Comparison of ENCODE assay signal across 21 cellular contexts in the genomic region with DNA sequence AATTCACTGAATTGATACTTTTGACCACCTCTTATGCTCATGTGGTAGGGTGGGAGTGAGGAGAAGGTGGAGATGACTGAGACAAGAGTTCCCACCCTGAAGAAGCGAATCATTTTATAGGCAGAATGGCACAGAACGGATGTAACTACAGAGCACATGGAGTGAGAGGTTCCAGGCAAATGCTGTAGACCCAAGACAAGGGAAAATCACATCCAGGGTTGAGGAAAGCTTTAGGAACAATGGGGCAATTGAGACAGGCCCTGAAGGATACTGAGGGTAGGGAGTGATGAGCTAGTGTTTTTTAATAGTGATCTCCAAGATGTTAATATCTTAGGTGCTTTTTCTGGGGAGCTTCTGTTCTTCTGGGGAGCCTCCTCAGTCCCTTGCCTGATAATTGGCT. TPM values are rescaled to one million over a fixed set of nuclear protein-coding genes. Genes with fewer than 3 reads are reported as not detected.
A peak's percentile ranks its signal among the peaks of the same experiment; 100 is the strongest.
DNase-seq lines count a peak whose midpoint lies in the region; ATAC-seq and TF ChIP-seq lines count a peak whose summit lies in the region.
"Had no signal": no experiment of that assay in that cellular context is flagged by ENCODE, and none has a peak within 500 bp of the region (broad histone marks: within the 10 kb centered on the region; RNA-seq: fewer than 3 reads in every experiment).

No MANE protein-coding gene starts in this region.

- no peak for TF ChIP-seq CTCF in nephron progenitor cell (IDR thresholded peaks at IDR 0.05)

- H3K4me1 Mint-ChIP-seq in activated naive CD8-positive, alpha-beta T cell treated with anti-CD3 and anti-CD28 coated beads for 36 hours, result no peaks in the 10 kb centered on the region
- no peaks in the 10 kb centered on the region for H3K4me1 Mint-ChIP-seq in activated naive CD8-positive, alpha-beta T cell treated with anti-CD3 and anti-CD28 coated beads, Interleukin-2, amount 50 U/mL, for 24 hours
- H3K4me1 Mint-ChIP-seq in nephron progenitor cell, result peaks cover 13% of the 10 kb centered on the region

- no peak overlapping the region for H3K4me3 Mint-ChIP-seq in activated naive CD8-positive, alpha-beta T cell treated with anti-CD3 and anti-CD28 coated beads for 36 hours
- no peak overlapping the region for H3K4me3 Mint-ChIP-seq in activated naive CD8-positive, alpha-beta T cell treated with anti-CD3 and anti-CD28 coated beads, Interleukin-2, amount 50 U/mL, for 24 hours
- no peak overlapping the region for H3K4me3 Mint-ChIP-seq in nephron progenitor cell

- H3K36me3 Mint-ChIP-seq in activated naive CD8-positive, alpha-beta T cell treated with anti-CD3 and anti-CD28 coated beads for 36 hours, result peaks cover 6% of the 10 kb centered on the region
- peaks cover 35% of the 10 kb centered on the region for H3K36me3 Mint-ChIP-seq in activated naive CD8-positive, alpha-beta T cell treated with anti-CD3 and anti-CD28 coated beads, Interleukin-2, amount 50 U/mL, for 24 hours (ENCODE audit: low read depth)
- peaks cover 46% of the 10 kb centered on the region for H3K36me3 Mint-ChIP-seq in nephron progenitor cell (ENCODE audit: low read depth)

- no peak for ATAC-seq in activated naive CD8-positive, alpha-beta T cell treated with anti-CD3 and anti-CD28 coated beads, Interleukin-2, amount 50 U/mL, for 24 hours
- ATAC-seq: HepG2, PC-3, Right ventricle myocardium inferior had no signal

- H3K27ac Mint-ChIP-seq in activated naive CD8-positive, alpha-beta T cell treated with anti-CD3 and anti-CD28 coated beads for 36 hours, result peak overlapping the region; percentile 13
- H3K27ac Mint-ChIP-seq in activated naive CD8-positive, alpha-beta T cell treated with anti-CD3 and anti-CD28 coated beads, Interleukin-2, amount 50 U/mL, for 24 hours, result no peak overlapping the region
- H3K27ac Mint-ChIP-seq in nephron progenitor cell, result peak overlapping the region; percentile 22

- H3K27me3 Mint-ChIP-seq in activated naive CD8-positive, alpha-beta T cell treated with anti-CD3 and anti-CD28 coated beads for 36 hours, result no peaks in the 10 kb centered on the region
- no peaks in the 10 kb centered on the region for H3K27me3 Mint-ChIP-seq in activated naive CD8-positive, alpha-beta T cell treated with anti-CD3 and anti-CD28 coated beads, Interleukin-2, amount 50 U/mL, for 24 hours
- peaks cover 2% of the 10 kb centered on the region for H3K27me3 Mint-ChIP-seq in nephron progenitor cell (ENCODE audit: low read depth, poor library complexity)

- H3K9me3 Mint-ChIP-seq in activated naive CD8-positive, alpha-beta T cell treated with anti-CD3 and anti-CD28 coated beads for 36 hours, result no peaks in the 10 kb centered on the region
- no peaks in the 10 kb centered on the region for H3K9me3 Mint-ChIP-seq in activated naive CD8-positive, alpha-beta T cell treated with anti-CD3 and anti-CD28 coated beads, Interleukin-2, amount 50 U/mL, for 24 hours
- no peaks in the 10 kb centered on the region for H3K9me3 Mint-ChIP-seq in nephron progenitor cell

- peak overlapping the region; percentile 55 for H3K27ac ChIP-seq in caudate nucleus (ENCODE audit: low read depth, low read length)
- H3K27ac ChIP-seq: HL-60, SJCRH30 had no signal

- DNase-seq in activated naive CD8-positive, alpha-beta T cell treated with anti-CD3 and anti-CD28 coated beads for 36 hours, result no peak
- DNase-seq in activated naive CD8-positive, alpha-beta T cell treated with anti-CD3 and anti-CD28 coated beads, Interleukin-2, amount 50 U/mL, for 24 hours, result no peak
- DNase-seq in caudate nucleus (lab: John Stamatoyannopoulos, UW), result no peak
- DNase-seq in nephron progenitor cell, result no peak
- DNase-seq in anterior cingulate cortex (lab: John Stamatoyannopoulos, UW), result no peak
- DNase-seq in DMS153 (lab: John Stamatoyannopoulos, UW), result no peak
- DNase-seq in T-helper 9 cell, result no peak
- DNase-seq: Calu3, Karpas-422, MV-4-11, NCI-H1105 treated with DMSO at 0.1 percent for 48 hours, NCI-H146, NCI-H1930, NCI-H446, NCI-H524 treated with DMSO at 0.1 percent for 48 hours, NCI-H774, PC-3, SJCRH30 had no signal

RNA-seq across cellular contexts. Expression of a gene that starts 8.1 kb away (rescaled TPM):
- 10 to 100 TPM; 58.7 to 59.8 TPM for total RNA-seq in activated naive CD8-positive, alpha-beta T cell treated with anti-CD3 and anti-CD28 coated beads for 36 hours
